ENCODE assay signal across 1 cellular context in genomic region chr19:44820648-44821609, GRCh38.
TF ChIP-seq lines count a peak whose summit lies in the region.

No MANE protein-coding gene starts in this region.

TF ChIP-seq in K562, 482 proteins besides CTCF, POLR2A, EP300 and RAD21:
- no peak for TF ChIP-seq HDAC1 (IDR thresholded peaks at IDR 0.05)
- TF ChIP-seq EGR1 (conservative IDR thresholded peaks at IDR 0.05) = peak; percentile 64
- no peak for TF ChIP-seq MTA3 (IDR thresholded peaks at IDR 0.05; ENCODE audit: borderline replicate concordance)
- no peak for TF ChIP-seq KLF1 (tag; IDR thresholded peaks at IDR 0.05)
